In the genomic region with DNA sequence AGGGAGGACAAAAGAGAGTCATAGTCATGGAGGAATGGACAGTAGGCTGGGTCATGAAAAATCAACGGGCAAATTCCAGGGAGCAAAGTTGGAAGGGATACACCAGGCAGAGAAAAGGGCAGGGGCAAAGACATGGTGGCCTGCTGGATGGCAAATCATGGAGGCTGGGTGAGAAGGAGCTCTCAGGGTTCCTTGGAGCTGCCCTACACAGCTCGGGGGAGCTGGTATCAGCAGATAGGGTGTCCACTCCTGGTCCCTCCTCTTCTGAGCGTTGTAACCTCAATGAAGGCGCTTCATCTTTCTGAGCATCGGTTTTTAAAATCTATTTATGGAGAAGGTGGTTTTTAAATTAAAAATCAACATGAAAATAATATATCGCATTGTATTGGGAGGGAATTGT, we compare ENCODE assay signal across 15 cellular contexts. TPM values are rescaled to one million over a fixed set of nuclear protein-coding genes. Genes with fewer than 3 reads are reported as not detected.
"Had no signal": no experiment of that assay in that cellular context is flagged by ENCODE, and none has a peak within 500 bp of the region (broad histone marks: within the 10 kb centered on the region; RNA-seq: fewer than 3 reads in every experiment).

No MANE protein-coding gene starts in this region.

- H3K4me3 ChIP-seq: coronary artery, skin epidermis had no signal

- DNase-seq: activated B cell treated with CpG ODN at 0.5 μM for 24 hours; activated CD4-positive, alpha-beta memory T cell treated with anti-CD3 and anti-CD28 coated beads for 36 hours; activated CD4-positive, alpha-beta T cell treated with anti-CD3 and anti-CD28 coated beads for 4 hours; activated naive CD4-positive, alpha-beta T cell treated with Interleukin-2 at 50 U/mL for 16 hours; activated naive CD8-positive, alpha-beta T cell treated with anti-CD3 and anti-CD28 coated beads, Interleukin-2, amount 50 U/mL, for 24 hours; activated T-cell treated with anti-CD3 and anti-CD28 coated beads, Interleukin-2, amount 50 U/mL, for 24 hours; foreskin melanocyte; immature natural killer cell; kidney glomerular epithelial cell; stimulated activated naive CD8-positive, alpha-beta T cell treated with anti-CD3 and anti-CD28 coated beads, Interleukin-15, Interleukin-2, amounts not matched to agents 100 U/mL and 50 U/mL, for 24 hours; T-helper 1 cell; T-helper 9 cell had no signal

- ATAC-seq: activated naive CD8-positive, alpha-beta T cell treated with anti-CD3 and anti-CD28 coated beads, Interleukin-2, amount 50 U/mL, for 24 hours; stimulated activated naive CD8-positive, alpha-beta T cell treated with anti-CD3 and anti-CD28 coated beads, Interleukin-15, Interleukin-2, amounts not matched to agents 100 U/mL and 50 U/mL, for 24 hours had no signal

RNA-seq across cellular contexts. Expression of gene EIF5AL1, which starts 27.9 kb away (rescaled TPM):
- total RNA-seq: mesothelial cell of epicardium had no signal
